In genomic region chr19:6480843-6481415, GRCh38 we compare ENCODE assay signal across 11 cellular contexts. TPM values are rescaled to one million over a fixed set of nuclear protein-coding genes. Genes with fewer than 3 reads are reported as not detected.
A peak's percentile ranks its signal among the peaks of the same experiment; 100 is the strongest.
DNase-seq lines count a peak whose midpoint lies in the region; ATAC-seq, FAIRE-seq and TF ChIP-seq lines count a peak whose summit lies in the region.
"Had no signal": no experiment of that assay in that cellular context is flagged by ENCODE, and none has a peak within 500 bp of the region (broad histone marks: within the 10 kb centered on the region; RNA-seq: fewer than 3 reads in every experiment).

No MANE protein-coding gene starts in this region.

- no peak overlapping the region for H3K27ac ChIP-seq in K562 (ENCODE audit: extremely low read depth, low read depth, low read length)
- H3K27ac ChIP-seq: epithelial cell of prostate had no signal

- intact Hi-C loops in K562 (cut with micrococcal nuclease): no loop called here

- BruUV-seq in K562 (replicated peaks; lab: Mats Ljungman, UMichigan): no TSS peak

- FAIRE-seq in K562 (lab: Jason Lieb, UNC): no peak
- FAIRE-seq: G401.6 had no signal

- H3K4me2 ChIP-seq in Loucy (ENCODE audit: low read depth, low read length, poor library complexity, severe bottlenecking) (peak overlapping the region; percentile 89), K562 (ENCODE audit: insufficient read depth, low read length) (no peak overlapping the region)

- H3K27me3 ChIP-seq in Loucy (ENCODE audit: insufficient read depth, low read length, poor library complexity, severe bottlenecking): no peaks in the 10 kb centered on the region
- no peaks in the 10 kb centered on the region for H3K27me3 ChIP-seq in K562 (ENCODE audit: control insufficient read depth in 2 of 2, insufficient read depth in 2 of 2, low read length in 2 of 2)

- no peaks in the 10 kb centered on the region for H3K9me2 ChIP-seq in Loucy (replicated peaks; ENCODE audit: low read depth, low read length)

- peak overlapping the region; percentile 88 for H3K4me3 ChIP-seq in Loucy (ENCODE audit: low read length, poor library complexity, severe bottlenecking)
- no peak overlapping the region for H3K4me3 ChIP-seq in K562

- no peak for TF ChIP-seq POLR2A in K562 (conservative IDR thresholded peaks at IDR 0.05)

- H2AFZ ChIP-seq in Loucy (ENCODE audit: low read length) (peak overlapping the region; percentile 86), K562 (ENCODE audit: low read depth, low read length) (peak overlapping the region; percentile 80; the same call in 1 of the 2 replicates)

- in situ Hi-C loops in K562 (cut with MboI): no loop called here

- CTCF ChIA-PET in K562 (lab: Yijun Ruan, JAX; ENCODE audit: low intra/inter-chr PET ratio): interaction anchor here (0.8 kb wide), 1 partner anchor 152 kb away, joined by 3 read pairs; no protein-coding TSS in a partner anchor

- no peak for TF ChIP-seq RAD21 in K562 (CRISPR knock-in tag; conservative IDR thresholded peaks at IDR 0.05 in 1 of 2, IDR thresholded peaks at IDR 0.05 in 1 of 2)

- DNase-seq in K562 (ENCODE audit: extremely low read depth in 1 of 4, low spot score in 3 of 4) (peak in 1 of 4 experiments; percentile 2), dermis blood vessel endothelial cell (no peak), NCI-H2107 treated with DMSO at 0.1 percent for 48 hours (lab: John Stamatoyannopoulos, UW; ENCODE audit: unreplicated experiment) (no peak), DMS53 treated with DMSO at 0.1 percent for 48 hours (lab: John Stamatoyannopoulos, UW; ENCODE audit: unreplicated experiment) (no peak), T1000 (lab: John Stamatoyannopoulos, UW) (no peak)
- DNase-seq in stimulated activated CD8-positive, alpha-beta memory T cell treated with anti-CD3 and anti-CD28 coated beads, Interleukin-7, amount 100 ng/mL, for 4 hours (ENCODE audit: low read depth in 2 of 2): peak; percentile 42 to 46

- H3K79me2 ChIP-seq in Loucy (ENCODE audit: insufficient read depth, low read length): peaks cover 22% of the 10 kb centered on the region; the same call in 1 of the 2 replicates
- no peaks in the 10 kb centered on the region for H3K79me2 ChIP-seq in K562 (ENCODE audit: control insufficient read depth, insufficient read depth, low read length)

- no peaks in the 10 kb centered on the region for H3K36me3 ChIP-seq in Loucy (ENCODE audit: insufficient read depth, low read length)
- H3K36me3 ChIP-seq in K562 (ENCODE audit: control insufficient read depth, insufficient read depth, low read length): no peaks in the 10 kb centered on the region

- H3K4me1 ChIP-seq in Loucy (ENCODE audit: insufficient read depth, low read length, poor library complexity, severe bottlenecking) (peaks cover 18% of the 10 kb centered on the region), K562 (replicated peaks in 1 of 2; ENCODE audit: control insufficient read depth in 2 of 2, insufficient read depth in 2 of 2, low read length in 2 of 2) (peaks cover 3 to 26% of the 10 kb centered on the region in 2 experiments)

- no peaks in the 10 kb centered on the region for H3F3A ChIP-seq in Loucy (ENCODE audit: low read depth)

- WGBS in K562 (ENCODE audit: insufficient coverage, low coverage, missing lambda C conversion rate): 32% methylated on average over 10 of the region's 10 CpGs

- POLR2A ChIA-PET in K562 (lab: Yijun Ruan, JAX): interaction anchor here (0.6 to 0.7 kb wide), 2 partner anchors 24 to 710 kb away, joined by 3 read pairs; no protein-coding TSS in a partner anchor

- H3K9ac ChIP-seq in Loucy (ENCODE audit: low read depth, low read length, poor library complexity, severe bottlenecking) (peak overlapping the region; percentile 95), K562 (ENCODE audit: insufficient read depth in 1 of 2, low read depth in 2 of 2, low read length in 2 of 2) (peak overlapping the region in 1 of 2 experiments; percentile 73; a peak in 2 of 4 replicates)

- ATAC-seq in GM18520 (IDR thresholded peaks at IDR 0.05; ENCODE audit: unreplicated experiment): peak; percentile 11
- ATAC-seq in K562: no peak

- no peaks in the 10 kb centered on the region for H4K20me1 ChIP-seq in Loucy (ENCODE audit: insufficient read depth, low read length, poor library complexity, severe bottlenecking)
- no peaks in the 10 kb centered on the region for H4K20me1 ChIP-seq in K562 (replicated peaks; ENCODE audit: control insufficient read depth, insufficient read depth, low read length)

- TF ChIP-seq EP300 in K562 (IDR thresholded peaks at IDR 0.05; ENCODE audit: low read length): no peak

- H3K9me1 ChIP-seq in K562 (ENCODE audit: control insufficient read depth, insufficient read depth, low read length): no peaks in the 10 kb centered on the region

- TF ChIP-seq CTCF in Loucy (conservative IDR thresholded peaks at IDR 0.05; ENCODE audit: low read length) (no peak), K562 (IDR thresholded peaks at IDR 0.05 in 2 of 3, conservative IDR thresholded peaks at IDR 0.05 in 1 of 3; ENCODE audit: insufficient read depth in 2 of 3, low read depth in 1 of 3, low read length in 3 of 3) (no peak)

- H3K9me3 ChIP-seq in Loucy (ENCODE audit: insufficient read depth, low read depth, low read length): no peaks in the 10 kb centered on the region
- 0 out of 2 replicates have a peak, but pooled peaks cover under 1% of the 10 kb centered on the region for H3K9me3 ChIP-seq in K562 (replicated peaks; ENCODE audit: control insufficient read depth, insufficient read depth, low read depth, low read length)

RNA-seq across cellular contexts. Expression of gene DENND1C, which starts 0.7 kb away (rescaled TPM):
- total RNA-seq in K562 (2011; cell fraction: chromatin; rRNA removed; ENCODE audit: low replicate concordance): 0.69 TPM in 2 replicates
- 0.39 and 0.67 TPM in 2 replicates for total RNA-seq in K562 (2011; cell fraction: nucleolus; rRNA removed)
- 0.37 TPM in 1 of 2 replicates, not detected in the other for total RNA-seq in K562 (2011; cell fraction: nucleoplasm; rRNA removed)
- 0.09 and 0.16 TPM in 2 replicates for total RNA-seq in K562 (2014; rRNA removed)
- total RNA-seq in K562 (2014; rRNA removed; fragmentation: Illumina TruSeq; extraction: Trizol): 0.18 TPM in 1 of 2 replicates, not detected in the other
- 0.15 and 0.43 TPM in 2 replicates for total RNA-seq in K562 (2015; rRNA removed; fragmentation: Illumina TruSeq; extraction: Trizol)
- 0.49 and 0.78 TPM in 2 replicates for total RNA-seq in K562 (2021)
- polyA plus RNA-seq in K562 (2011; rRNA removed): 0.29 and 1.1 TPM in 2 replicates
- 0.54 and 0.91 TPM in 2 replicates for polyA plus RNA-seq in K562 (2011; cell fraction: cytosol; rRNA removed)
- 2.0 and 3.1 TPM in 2 replicates for polyA plus RNA-seq in K562 (2011; cell fraction: nucleus; rRNA removed)
- 0.68 and 1.4 TPM in 2 replicates for polyA plus RNA-seq in K562 (2012)
- polyA plus RNA-seq in K562 (2014; fragmentation: Illumina TruSeq; extraction: Trizol): 0.33 and 0.34 TPM in 2 replicates
- under 1 TPM in 1 of 2 experiments, not detected in 1; 0.03 TPM for polyA plus RNA-seq in K562 (2014; fragmentation: Nextera tagmentation; extraction: Ambion mirVana)
- 0.19 and 1.2 TPM in 2 replicates for polyA plus RNA-seq in K562 (2014; rRNA removed)
- polyA minus RNA-seq in K562 (2011; rRNA and poly(A)+ RNA removed): 0.09 TPM in 1 of 2 replicates, not detected in the other
- polyA minus RNA-seq in K562 (2011; cell fraction: cytosol; rRNA and poly(A)+ RNA removed): not detected in 2 replicates
- 0.27 and 0.78 TPM in 2 replicates for polyA minus RNA-seq in K562 (2011; cell fraction: nucleus; rRNA and poly(A)+ RNA removed)
- not detected in 2 replicates for total RNA-seq in dermis blood vessel endothelial cell
- total RNA-seq: LHCN-M2 had no signal

RNA-seq across cellular contexts. Expression of gene CRB3, which starts 16.9 kb away (rescaled TPM):
- 0.21 TPM in 1 of 2 replicates, not detected in the other for total RNA-seq in K562 (2011; cell fraction: chromatin; rRNA removed; ENCODE audit: low replicate concordance)
- not detected in 2 replicates for total RNA-seq in K562 (2011; cell fraction: nucleolus; rRNA removed)
- total RNA-seq in K562 (2011; cell fraction: nucleoplasm; rRNA removed): not detected in 2 replicates
- total RNA-seq in K562 (2014; rRNA removed) (0.57 TPM in 1 of 2 replicates, not detected in the other), K562 (2014; rRNA removed; fragmentation: Illumina TruSeq; extraction: Trizol) (not detected in 2 replicates), K562 (2015; rRNA removed; fragmentation: Illumina TruSeq; extraction: Trizol) (not detected in 2 replicates), K562 (2021) (0.49 and 0.65 TPM in 2 replicates), dermis blood vessel endothelial cell (not detected in 2 replicates)
- polyA plus RNA-seq in K562 (2011; rRNA removed) (0.11 TPM in 1 of 2 replicates, not detected in the other), K562 (2014; fragmentation: Illumina TruSeq; extraction: Trizol) (not detected in 2 replicates), K562 (2014; fragmentation: Nextera tagmentation; extraction: Ambion mirVana) (not detected), K562 (2014; rRNA removed) (0.18 TPM in 1 of 2 replicates, not detected in the other)
- polyA plus RNA-seq in K562 (2011; cell fraction: cytosol; rRNA removed): 0.18 TPM in 1 of 2 replicates, not detected in the other
- polyA plus RNA-seq in K562 (2011; cell fraction: nucleus; rRNA removed): 0.17 TPM in 1 of 2 replicates, not detected in the other
- polyA plus RNA-seq in K562 (2012): 0.13 and 0.15 TPM in 2 replicates
- not detected in 2 replicates for polyA minus RNA-seq in K562 (2011; rRNA and poly(A)+ RNA removed)
- not detected in 2 replicates for polyA minus RNA-seq in K562 (2011; cell fraction: cytosol; rRNA and poly(A)+ RNA removed)
- polyA minus RNA-seq in K562 (2011; cell fraction: nucleus; rRNA and poly(A)+ RNA removed): not detected in 2 replicates
- total RNA-seq: LHCN-M2 had no signal

RNA-seq across cellular contexts. Expression of gene TUBB4A, which starts 21.2 kb away (rescaled TPM):
- total RNA-seq in K562 (2011; cell fraction: chromatin; rRNA removed; ENCODE audit: low replicate concordance): 0.95 and 1.9 TPM in 2 replicates
- total RNA-seq in K562 (2011; cell fraction: nucleolus; rRNA removed): 1.3 and 1.7 TPM in 2 replicates
- 1.5 and 2.5 TPM in 2 replicates for total RNA-seq in K562 (2011; cell fraction: nucleoplasm; rRNA removed)
- total RNA-seq in K562 (2014; rRNA removed) (1.0 and 1.5 TPM in 2 replicates), K562 (2014; rRNA removed; fragmentation: Illumina TruSeq; extraction: Trizol) (0.26 and 0.44 TPM in 2 replicates), K562 (2015; rRNA removed; fragmentation: Illumina TruSeq; extraction: Trizol) (0.62 and 0.68 TPM in 2 replicates), K562 (2021) (6.2 and 7.0 TPM in 2 replicates), dermis blood vessel endothelial cell (not detected in 2 replicates)
- polyA plus RNA-seq in K562 (2011; rRNA removed) (0.75 and 0.81 TPM in 2 replicates), K562 (2014; fragmentation: Illumina TruSeq; extraction: Trizol) (2.9 and 3.9 TPM in 2 replicates), K562 (2014; fragmentation: Nextera tagmentation; extraction: Ambion mirVana) (under 1 TPM; 0.14 to 0.15 TPM), K562 (2014; rRNA removed) (1.7 TPM in 2 replicates)
- polyA plus RNA-seq in K562 (2011; cell fraction: cytosol; rRNA removed): 2.2 and 3.2 TPM in 2 replicates
- polyA plus RNA-seq in K562 (2011; cell fraction: nucleus; rRNA removed): 0.86 and 1.5 TPM in 2 replicates
- 5.6 and 11.4 TPM in 2 replicates for polyA plus RNA-seq in K562 (2012)
- 0.51 and 1.4 TPM in 2 replicates for polyA minus RNA-seq in K562 (2011; rRNA and poly(A)+ RNA removed)
- 8.2 and 9.8 TPM in 2 replicates for polyA minus RNA-seq in K562 (2011; cell fraction: cytosol; rRNA and poly(A)+ RNA removed)
- 0.81 and 2.2 TPM in 2 replicates for polyA minus RNA-seq in K562 (2011; cell fraction: nucleus; rRNA and poly(A)+ RNA removed)
- total RNA-seq: LHCN-M2 had no signal

RNA-seq across cellular contexts. Expression of gene SLC25A23, which starts 21.3 kb away (rescaled TPM):
- total RNA-seq in K562 (2011; cell fraction: chromatin; rRNA removed; ENCODE audit: low replicate concordance): 29.1 and 59.8 TPM in 2 replicates
- 30.5 and 33.7 TPM in 2 replicates for total RNA-seq in K562 (2011; cell fraction: nucleolus; rRNA removed)
- 23.0 and 27.6 TPM in 2 replicates for total RNA-seq in K562 (2011; cell fraction: nucleoplasm; rRNA removed)
- total RNA-seq in K562 (2014; rRNA removed): 40.4 and 57.2 TPM in 2 replicates
- 26.2 and 26.6 TPM in 2 replicates for total RNA-seq in K562 (2014; rRNA removed; fragmentation: Illumina TruSeq; extraction: Trizol)
- total RNA-seq in K562 (2015; rRNA removed; fragmentation: Illumina TruSeq; extraction: Trizol): 25.8 and 26.0 TPM in 2 replicates
- total RNA-seq in K562 (2021): 72.0 and 75.1 TPM in 2 replicates
- polyA plus RNA-seq in K562 (2011; rRNA removed): 18.7 and 20.9 TPM in 2 replicates
- polyA plus RNA-seq in K562 (2011; cell fraction: cytosol; rRNA removed): 26.3 and 40.4 TPM in 2 replicates
- polyA plus RNA-seq in K562 (2011; cell fraction: nucleus; rRNA removed): 29.0 and 43.3 TPM in 2 replicates
- 50.5 and 59.9 TPM in 2 replicates for polyA plus RNA-seq in K562 (2012)
- 64.3 and 70.5 TPM in 2 replicates for polyA plus RNA-seq in K562 (2014; fragmentation: Illumina TruSeq; extraction: Trizol)
- 1 to 10 TPM; 6.1 to 6.5 TPM for polyA plus RNA-seq in K562 (2014; fragmentation: Nextera tagmentation; extraction: Ambion mirVana)
- polyA plus RNA-seq in K562 (2014; rRNA removed): 44.3 and 47.5 TPM in 2 replicates
- 11.8 and 15.9 TPM in 2 replicates for polyA minus RNA-seq in K562 (2011; rRNA and poly(A)+ RNA removed)
- polyA minus RNA-seq in K562 (2011; cell fraction: cytosol; rRNA and poly(A)+ RNA removed): 43.9 and 56.2 TPM in 2 replicates
- polyA minus RNA-seq in K562 (2011; cell fraction: nucleus; rRNA and poly(A)+ RNA removed): 8.1 and 11.1 TPM in 2 replicates
- 20.4 and 62.0 TPM in 2 replicates for total RNA-seq in dermis blood vessel endothelial cell

RNA-seq across cellular contexts. Expression of gene SLC25A41, which starts 47.4 kb away (rescaled TPM):
- total RNA-seq in K562 (2011; cell fraction: chromatin; rRNA removed; ENCODE audit: low replicate concordance): 1.6 and 2.4 TPM in 2 replicates
- total RNA-seq in K562 (2011; cell fraction: nucleolus; rRNA removed): 1.4 and 1.8 TPM in 2 replicates
- 1.9 and 2.8 TPM in 2 replicates for total RNA-seq in K562 (2011; cell fraction: nucleoplasm; rRNA removed)
- 0.94 and 1.00 TPM in 2 replicates for total RNA-seq in K562 (2014; rRNA removed)
- total RNA-seq in K562 (2014; rRNA removed; fragmentation: Illumina TruSeq; extraction: Trizol): 1.1 and 1.6 TPM in 2 replicates
- total RNA-seq in K562 (2015; rRNA removed; fragmentation: Illumina TruSeq; extraction: Trizol): 1.2 and 1.6 TPM in 2 replicates
- total RNA-seq in K562 (2021): 4.2 and 4.6 TPM in 2 replicates
- 3.3 and 6.5 TPM in 2 replicates for polyA plus RNA-seq in K562 (2011; rRNA removed)
- 6.1 and 6.3 TPM in 2 replicates for polyA plus RNA-seq in K562 (2011; cell fraction: cytosol; rRNA removed)
- 3.6 and 4.5 TPM in 2 replicates for polyA plus RNA-seq in K562 (2011; cell fraction: nucleus; rRNA removed)
- 3.6 TPM in 2 replicates for polyA plus RNA-seq in K562 (2012)
- 2.0 and 4.7 TPM in 2 replicates for polyA plus RNA-seq in K562 (2014; fragmentation: Illumina TruSeq; extraction: Trizol)
- under 1 TPM; 0.08 to 0.24 TPM for polyA plus RNA-seq in K562 (2014; fragmentation: Nextera tagmentation; extraction: Ambion mirVana)
- 4.0 and 6.7 TPM in 2 replicates for polyA plus RNA-seq in K562 (2014; rRNA removed)
- 0.54 and 0.77 TPM in 2 replicates for polyA minus RNA-seq in K562 (2011; rRNA and poly(A)+ RNA removed)
- polyA minus RNA-seq in K562 (2011; cell fraction: cytosol; rRNA and poly(A)+ RNA removed): 0.76 and 2.5 TPM in 2 replicates
- 0.27 and 0.67 TPM in 2 replicates for polyA minus RNA-seq in K562 (2011; cell fraction: nucleus; rRNA and poly(A)+ RNA removed)
- total RNA-seq in dermis blood vessel endothelial cell: 0.05 TPM in 1 of 2 replicates, not detected in the other
- total RNA-seq: LHCN-M2 had no signal

Comparison
In these comparisons a context has a peak if more than half of its experiments do, and no peak if none do; other contexts are left out.
1. DNase-seq: peak in stimulated activated CD8-positive, alpha-beta memory T cell treated with anti-CD3 and anti-CD28 coated beads, Interleukin-7, amount 100 ng/mL, for 4 hours (2 of 2); none in dermis blood vessel endothelial cell (single experiment), NCI-H2107 treated with DMSO at 0.1 percent for 48 hours (single experiment), DMS53 treated with DMSO at 0.1 percent for 48 hours (single experiment) and T1000 (single experiment).